In the genomic region with DNA sequence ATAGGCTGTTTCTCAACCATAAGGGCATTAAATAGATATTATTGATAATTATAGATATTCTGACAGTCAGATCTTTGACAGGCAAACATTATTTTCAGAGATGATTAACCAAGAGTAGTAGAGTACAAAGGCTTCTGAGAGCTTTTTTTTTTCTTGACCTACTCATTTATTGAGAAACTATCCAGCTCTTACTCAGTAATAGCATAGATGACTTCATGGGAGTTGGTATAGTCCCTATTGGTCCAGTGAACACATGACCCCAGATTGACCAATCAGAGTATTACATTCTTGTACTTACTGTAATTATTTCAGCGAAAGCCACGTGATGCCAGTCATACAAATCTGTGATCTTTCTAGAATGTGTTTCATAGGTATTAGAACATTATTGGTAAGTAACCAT, we compare ENCODE assay signal across 19 cellular contexts.
DNase-seq lines count a peak whose midpoint lies in the region; ATAC-seq, FAIRE-seq and TF ChIP-seq lines count a peak whose summit lies in the region.
"Had no signal": no experiment of that assay in that cellular context is flagged by ENCODE, and none has a peak within 500 bp of the region (broad histone marks: within the 10 kb centered on the region; RNA-seq: fewer than 3 reads in every experiment).

No MANE protein-coding gene starts in this region.

- H3K36me3 Mint-ChIP-seq in glutamatergic neuron (ENCODE audit: unreplicated experiment): no peaks in the 10 kb centered on the region
- no peaks in the 10 kb centered on the region for H3K36me3 Mint-ChIP-seq in activated CD4-positive, alpha-beta memory T cell treated with anti-CD3 and anti-CD28 coated beads for 36 hours
- H3K36me3 Mint-ChIP-seq: CD14-positive monocyte; CD4-positive, alpha-beta memory T cell had no signal

- ATAC-seq in HG02610 (IDR thresholded peaks at IDR 0.05; ENCODE audit: unreplicated experiment) (peak; percentile 55), GM12878 (peak; percentile 67), HG03378 (IDR thresholded peaks at IDR 0.05; ENCODE audit: unreplicated experiment) (no peak)
- ATAC-seq: A549 had no signal

- H4K20me1 ChIP-seq in GM12878 (ENCODE audit: control insufficient read depth, insufficient read depth): no peaks in the 10 kb centered on the region
- H4K20me1 ChIP-seq: BLaER1 had no signal

- RAD21 ChIA-PET in GM12878 (lab: Charles Lee; ENCODE audit: unreplicated experiment): interaction anchor here (0.9 kb wide), 1 partner anchor 11 kb away, joined by 4 read pairs; no protein-coding TSS in a partner anchor

- no peak overlapping the region for H3K27ac ChIP-seq in GM12878 (ENCODE audit: control insufficient read depth, insufficient read depth)
- H3K27ac ChIP-seq: 22Rv1, A549, BLaER1 had no signal

- TF ChIP-seq CTCF in D721Med (IDR thresholded peaks at IDR 0.05; ENCODE audit: insufficient read depth, missing control alignments): no peak
- TF ChIP-seq CTCF in GM12878 (IDR thresholded peaks at IDR 0.05 in 2 of 3, conservative IDR thresholded peaks at IDR 0.05 in 1 of 3; ENCODE audit: control insufficient read depth in 2 of 3, extremely low read depth in 1 of 3, insufficient read depth in 1 of 3, low read depth in 3 of 3, low read length in 3 of 3): no peak
- no peak for TF ChIP-seq CTCF in glutamatergic neuron (IDR thresholded peaks at IDR 0.05; ENCODE audit: partially characterized antibody, unreplicated experiment)

- no peaks in the 10 kb centered on the region for H3K4me1 Mint-ChIP-seq in glutamatergic neuron (ENCODE audit: low read depth, unreplicated experiment)
- H3K4me1 Mint-ChIP-seq in activated CD4-positive, alpha-beta memory T cell treated with anti-CD3 and anti-CD28 coated beads for 36 hours (ENCODE audit: low read depth): no peaks in the 10 kb centered on the region
- H3K4me1 Mint-ChIP-seq: CD4-positive, alpha-beta memory T cell; H9 had no signal

- SMC1A ChIA-PET in GM12878 (lab: Charles Lee; ENCODE audit: uncharacterized antibody, unreplicated experiment): interaction anchor here (1.0 kb wide), 1 partner anchor 16 kb away, joined by 3 read pairs; no protein-coding TSS in a partner anchor

- no peaks in the 10 kb centered on the region for H3K79me2 ChIP-seq in GM12878 (ENCODE audit: control insufficient read depth, insufficient read depth, low read length)

- CTCF ChIA-PET in GM12878 (lab: Yijun Ruan, JAX): interaction anchor here (1.3 kb wide), 1 partner anchor 11 kb away, joined by 3 read pairs; no protein-coding TSS in a partner anchor
- CTCF ChIA-PET in activated CD4-positive, alpha-beta memory T cell treated with anti-CD3 and anti-CD28 coated beads for 36 hours (lab: Charles Lee): no interaction called here

- H3K4me3 Mint-ChIP-seq in glutamatergic neuron (ENCODE audit: unreplicated experiment): no peak overlapping the region
- no peak overlapping the region for H3K4me3 Mint-ChIP-seq in activated CD4-positive, alpha-beta memory T cell treated with anti-CD3 and anti-CD28 coated beads for 36 hours
- H3K4me3 Mint-ChIP-seq: CD14-positive monocyte; CD4-positive, alpha-beta memory T cell; H9 had no signal

- 47% methylated on average over 2 of the region's 2 CpGs for WGBS in GM12878 (ENCODE audit: insufficient coverage, insufficient replicate concordance, low lambda C conversion rate, missing lambda C conversion rate)

- H3K4me2 ChIP-seq in GM12878 (ENCODE audit: control insufficient read depth, insufficient read depth): no peak overlapping the region
- H3K4me2 ChIP-seq: A549, BLaER1 had no signal

- FAIRE-seq in D721Med (lab: Jason Lieb, UNC): peak; percentile 48
- FAIRE-seq in GM12878 (lab: Jason Lieb, UNC): no peak
- FAIRE-seq: A549, GM18507, H1 had no signal

- no TSS peak for BruUV-seq in GM12878 (replicated peaks; lab: Mats Ljungman, UMichigan)

- no peak for TF ChIP-seq POLR2A in GM12878 (IDR thresholded peaks at IDR 0.05; ENCODE audit: low read depth, low read length)

- no peaks in the 10 kb centered on the region for H3K4me1 ChIP-seq in GM12878 (ENCODE audit: control insufficient read depth, insufficient read depth, low read length)
- H3K4me1 ChIP-seq: A549 had no signal

- H2AFZ ChIP-seq in GM12878 (ENCODE audit: control insufficient read depth, low read depth, low read length): no peak overlapping the region

- no peaks in the 10 kb centered on the region for H3K9me3 ChIP-seq in GM12878 (replicated peaks; ENCODE audit: control insufficient read depth, insufficient read depth, low read length)
- H3K9me3 ChIP-seq: A549, BLaER1 had no signal

- no peaks in the 10 kb centered on the region for H3K27me3 Mint-ChIP-seq in glutamatergic neuron (ENCODE audit: unreplicated experiment)
- no peaks in the 10 kb centered on the region for H3K27me3 Mint-ChIP-seq in activated CD4-positive, alpha-beta memory T cell treated with anti-CD3 and anti-CD28 coated beads for 36 hours
- H3K27me3 Mint-ChIP-seq: CD4-positive, alpha-beta memory T cell had no signal

- DNase-seq in D721Med (ENCODE audit: insufficient read length, low spot score) (no peak), LHCN-M2 (ENCODE audit: low read depth) (peak; percentile 5), GM12878 (ENCODE audit: low read depth, low spot score) (no peak), glutamatergic neuron (no peak), ACHN (no peak)
- DNase-seq in activated CD4-positive, alpha-beta memory T cell treated with anti-CD3 and anti-CD28 coated beads for 36 hours: no peak
- DNase-seq: CD4-positive, alpha-beta memory T cell; DMS79 treated with DMSO at 0.1 percent for 48 hours; GF-D8; H9; KG1 had no signal

- H3K27ac Mint-ChIP-seq in glutamatergic neuron (ENCODE audit: unreplicated experiment): no peak overlapping the region
- H3K27ac Mint-ChIP-seq in activated CD4-positive, alpha-beta memory T cell treated with anti-CD3 and anti-CD28 coated beads for 36 hours: no peak overlapping the region
- H3K27ac Mint-ChIP-seq: CD14-positive monocyte; CD4-positive, alpha-beta memory T cell; H9 had no signal

- no peak overlapping the region for H3K9ac ChIP-seq in GM12878 (ENCODE audit: control insufficient read depth, insufficient read depth, low read length)
- H3K9ac ChIP-seq: BLaER1 had no signal

- H3K9me3 Mint-ChIP-seq in glutamatergic neuron (ENCODE audit: unreplicated experiment): no peaks in the 10 kb centered on the region
- H3K9me3 Mint-ChIP-seq in activated CD4-positive, alpha-beta memory T cell treated with anti-CD3 and anti-CD28 coated beads for 36 hours: no peaks in the 10 kb centered on the region
- H3K9me3 Mint-ChIP-seq: CD14-positive monocyte, H9 had no signal

- in situ Hi-C loops in GM12878 (cut with MboI): no loop called here
- in situ Hi-C loops in ACHN (cut with HindIII; ENCODE audit: low pct_ligation_motif_present, low pct_unique_long_range_greater_than_20kb, low sequenced_read_pairs): no loop called here

- no peak for TF ChIP-seq EP300 in GM12878 (IDR thresholded peaks at IDR 0.05; ENCODE audit: borderline replicate concordance in 1 of 2, control insufficient read depth in 1 of 2, low read depth in 2 of 2, low read length in 2 of 2)

- intact Hi-C loops in GM12878 (cut with micrococcal nuclease; ENCODE audit: unreplicated experiment): no loop called here
- intact Hi-C loops in activated CD4-positive, alpha-beta memory T cell treated with anti-CD3 and anti-CD28 coated beads for 36 hours (cut with micrococcal nuclease): no loop called here

- POLR2A ChIA-PET in GM12878 (lab: Charles Lee): no interaction called here
- POLR2A ChIA-PET in activated CD4-positive, alpha-beta memory T cell treated with anti-CD3 and anti-CD28 coated beads for 36 hours (lab: Charles Lee): no interaction called here

- no peaks in the 10 kb centered on the region for H3K27me3 ChIP-seq in GM12878 (replicated peaks in 1 of 2; ENCODE audit: control insufficient read depth in 2 of 2, insufficient read depth in 2 of 2, low read length in 1 of 2)
- H3K27me3 ChIP-seq: BLaER1 had no signal

- no peaks in the 10 kb centered on the region for H3K36me3 ChIP-seq in GM12878 (ENCODE audit: control insufficient read depth in 2 of 2, insufficient read depth in 2 of 2, low read length in 1 of 2)
- H3K36me3 ChIP-seq: BLaER1 had no signal

- H3K4me3 ChIP-seq in GM12878: no peak overlapping the region
- H3K4me3 ChIP-seq: A549, BLaER1 had no signal

- no peak for TF ChIP-seq RAD21 in GM12878 (IDR thresholded peaks at IDR 0.05; ENCODE audit: insufficient read depth, low read depth, low read length)

TF ChIP-seq in GM12878, 131 proteins besides CTCF, POLR2A, EP300 and RAD21 (continues in another document):
- TF ChIP-seq ZNF207 (IDR thresholded peaks at IDR 0.05; ENCODE audit: borderline replicate concordance) (no peak), MEF2B (IDR thresholded peaks at IDR 0.05; ENCODE audit: partially characterized antibody, poor library complexity, severe bottlenecking) (no peak), ZBTB33 (IDR thresholded peaks at IDR 0.05) (no peak), CEBPB (IDR thresholded peaks at IDR 0.05; ENCODE audit: borderline replicate concordance in 1 of 2, low read depth in 2 of 2, low read length in 2 of 2) (no peak), ZSCAN29 (IDR thresholded peaks at IDR 0.05) (no peak), IKZF2 (IDR thresholded peaks at IDR 0.05) (no peak), FOXK2 (IDR thresholded peaks at IDR 0.05) (no peak), TAF1 (IDR thresholded peaks at IDR 0.05; ENCODE audit: borderline replicate concordance, low read depth, low read length) (no peak)
- TF ChIP-seq, protein P1, sequence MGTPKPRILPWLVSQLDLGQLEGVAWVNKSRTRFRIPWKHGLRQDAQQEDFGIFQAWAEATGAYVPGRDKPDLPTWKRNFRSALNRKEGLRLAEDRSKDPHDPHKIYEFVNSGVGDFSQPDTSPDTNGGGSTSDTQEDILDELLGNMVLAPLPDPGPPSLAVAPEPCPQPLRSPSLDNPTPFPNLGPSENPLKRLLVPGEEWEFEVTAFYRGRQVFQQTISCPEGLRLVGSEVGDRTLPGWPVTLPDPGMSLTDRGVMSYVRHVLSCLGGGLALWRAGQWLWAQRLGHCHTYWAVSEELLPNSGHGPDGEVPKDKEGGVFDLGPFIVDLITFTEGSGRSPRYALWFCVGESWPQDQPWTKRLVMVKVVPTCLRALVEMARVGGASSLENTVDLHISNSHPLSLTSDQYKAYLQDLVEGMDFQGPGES (IDR thresholded peaks at IDR 0.05): no peak
